In genomic region chr11:122808494-122808893, GRCh38 we compare ENCODE assay signal across 10 cellular contexts. TPM values are rescaled to one million over a fixed set of nuclear protein-coding genes. Genes with fewer than 3 reads are reported as not detected.
DNase-seq lines count a peak whose midpoint lies in the region; ATAC-seq, FAIRE-seq and TF ChIP-seq lines count a peak whose summit lies in the region.
"Had no signal": no experiment of that assay in that cellular context is flagged by ENCODE, and none has a peak within 500 bp of the region (broad histone marks: within the 10 kb centered on the region; RNA-seq: fewer than 3 reads in every experiment).

No MANE protein-coding gene starts in this region.

- peaks cover 25% of the 10 kb centered on the region for H3K4me1 ChIP-seq in astrocyte (ENCODE audit: insufficient read depth, low read length)

- TF ChIP-seq CTCF in astrocyte (IDR thresholded peaks at IDR 0.05; ENCODE audit: insufficient read depth, low read depth, low read length): no peak
- TF ChIP-seq CTCF in osteocyte (IDR thresholded peaks at IDR 0.05): no peak

- peak overlapping the region; percentile 87 for H3K27ac Mint-ChIP-seq in astrocyte (ENCODE audit: unreplicated experiment)
- peak overlapping the region; percentile 90 for H3K27ac Mint-ChIP-seq in osteocyte (ENCODE audit: unreplicated experiment)

- H3K4me3 Mint-ChIP-seq in astrocyte (ENCODE audit: unreplicated experiment): peak overlapping the region; percentile 29
- peak overlapping the region; percentile 52 for H3K4me3 Mint-ChIP-seq in osteocyte (ENCODE audit: unreplicated experiment)

- H4K20me1 ChIP-seq in astrocyte (ENCODE audit: insufficient read depth, low read length): no peaks in the 10 kb centered on the region

- no peak for FAIRE-seq in astrocyte (lab: Jason Lieb, UNC)

- H3K9me3 Mint-ChIP-seq in astrocyte (ENCODE audit: unreplicated experiment) (no peaks in the 10 kb centered on the region), osteocyte (ENCODE audit: unreplicated experiment) (no peaks in the 10 kb centered on the region)

- H3K4me1 Mint-ChIP-seq in astrocyte (ENCODE audit: low read depth, unreplicated experiment) (peaks cover 32% of the 10 kb centered on the region), osteocyte (ENCODE audit: unreplicated experiment) (peaks cover 55% of the 10 kb centered on the region)

- ATAC-seq in GM19395 (IDR thresholded peaks at IDR 0.05; ENCODE audit: unreplicated experiment): peak; percentile 90
- ATAC-seq in HG03439 (IDR thresholded peaks at IDR 0.05; ENCODE audit: unreplicated experiment): peak; percentile 63
- ATAC-seq: HCT116 had no signal

- H2AFZ ChIP-seq in astrocyte (ENCODE audit: low read depth, low read length): no peak overlapping the region

- H3K79me2 ChIP-seq in astrocyte (ENCODE audit: insufficient read depth, low read length): no peaks in the 10 kb centered on the region

- H3K4me2 ChIP-seq in astrocyte (ENCODE audit: low read length): peak overlapping the region; percentile 39

- no peaks in the 10 kb centered on the region for H3K27me3 Mint-ChIP-seq in astrocyte (ENCODE audit: low read depth, unreplicated experiment)
- no peaks in the 10 kb centered on the region for H3K27me3 Mint-ChIP-seq in osteocyte (ENCODE audit: unreplicated experiment)

- no peak overlapping the region for H3K4me3 ChIP-seq in astrocyte (ENCODE audit: insufficient read depth, low read depth, low read length)

- no peak overlapping the region for H3K9ac ChIP-seq in astrocyte (ENCODE audit: low read length)

- no peaks in the 10 kb centered on the region for H3K9me3 ChIP-seq in astrocyte (ENCODE audit: insufficient read depth, low read depth, low read length)

- H3K27ac ChIP-seq in astrocyte (ENCODE audit: low read depth, low read length): peak overlapping the region; percentile 6

- H3K36me3 Mint-ChIP-seq in astrocyte (ENCODE audit: low read depth, unreplicated experiment) (peaks cover 4% of the 10 kb centered on the region), osteocyte (ENCODE audit: unreplicated experiment) (peaks cover 6% of the 10 kb centered on the region)

- peaks cover 16% of the 10 kb centered on the region for H3K36me3 ChIP-seq in astrocyte (ENCODE audit: insufficient read depth, low read length)

- peak; percentile 75 for DNase-seq in CD1c-positive myeloid dendritic cell (ENCODE audit: extremely low spot score)
- peak; percentile 58 for DNase-seq in astrocyte (ENCODE audit: low read depth)
- DNase-seq in osteocyte (ENCODE audit: extremely low spot score, unreplicated experiment): no peak
- no peak for DNase-seq in HuH-7.5 (ENCODE audit: low spot score)
- DNase-seq in NAMALWA (ENCODE audit: low spot score): no peak
- DNase-seq in NCI-H2107 treated with DMSO at 0.1 percent for 48 hours (lab: John Stamatoyannopoulos, UW; ENCODE audit: unreplicated experiment): no peak

- no peaks in the 10 kb centered on the region for H3K27me3 ChIP-seq in astrocyte (ENCODE audit: insufficient read depth, low read length)

RNA-seq across cellular contexts. Expression of gene CRTAM, which starts 29.8 kb away (rescaled TPM):
- total RNA-seq in astrocyte: not detected in 2 replicates
- total RNA-seq in osteocyte: not detected in 2 replicates
- total RNA-seq: dermis microvascular lymphatic vessel endothelial cell had no signal

Comparison
In these comparisons a context has a peak if more than half of its experiments do, and no peak if none do; other contexts are left out.
1. DNase-seq: peak in CD1c-positive myeloid dendritic cell (single experiment) and astrocyte (single experiment); none in osteocyte (single experiment), HuH-7.5 (single experiment), NAMALWA (single experiment) and NCI-H2107 treated with DMSO at 0.1 percent for 48 hours (single experiment).